Comparison of ENCODE assay signal across 22 cellular contexts in the genomic region with DNA sequence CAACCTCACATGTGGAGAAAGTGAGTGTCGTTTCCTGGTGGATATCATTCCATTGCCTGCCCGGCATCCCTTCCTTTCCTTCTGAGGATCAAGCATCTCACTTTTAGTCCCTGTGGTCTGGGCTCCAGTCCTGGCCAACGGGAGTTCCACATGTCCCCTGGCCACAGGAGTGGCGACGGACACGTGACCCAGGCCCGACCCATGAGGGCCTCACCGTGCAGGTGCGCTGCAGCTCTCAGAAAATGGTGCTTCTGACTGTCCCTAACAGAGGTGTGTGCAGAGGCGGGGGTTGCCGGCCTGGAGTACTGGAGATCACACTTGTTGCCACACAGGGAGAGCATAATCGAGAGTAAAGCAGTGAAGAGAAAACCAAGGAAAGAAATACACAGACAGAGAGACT.
"Had no signal": no experiment of that assay in that cellular context is flagged by ENCODE, and none has a peak within 500 bp of the region (broad histone marks: within the 10 kb centered on the region; RNA-seq: fewer than 3 reads in every experiment).

No MANE protein-coding gene starts in this region.

- DNase-seq: dermis blood vessel endothelial cell; dorsolateral prefrontal cortex; effector CD4-positive, alpha-beta T cell; effector memory CD4-positive, alpha-beta T cell; foreskin keratinocyte; heart right ventricle; hippocampal formation; left cardiac atrium; left ventricle myocardium superior; lower lobe of right lung; mesenchymal stem cell; mucosa of descending colon; naive B cell had no signal

- H3K4me3 Mint-ChIP-seq: mesothelial cell of epicardium, naive B cell had no signal

- ATAC-seq: foreskin keratinocyte, gastroesophageal sphincter, heart right ventricle, left cardiac atrium, left lung, left ventricle myocardium superior, lower lobe of right lung, mucosa of descending colon had no signal

- H3K27ac Mint-ChIP-seq: mesothelial cell of epicardium, naive B cell had no signal

- H3K27ac ChIP-seq: coronary artery, dorsolateral prefrontal cortex, esophagus muscularis mucosa, foreskin keratinocyte, gastroesophageal sphincter, heart right ventricle, left lung, lower lobe of right lung had no signal

- FAIRE-seq: endothelial cell of umbilical vein, frontal cortex, islet of Langerhans, keratinocyte had no signal

- H3K36me3 Mint-ChIP-seq: mesothelial cell of epicardium, naive B cell had no signal

- H3K36me3 ChIP-seq: esophagus muscularis mucosa, gastroesophageal sphincter, heart right ventricle, left lung, lower lobe of right lung had no signal

- H3K4me1 ChIP-seq: esophagus muscularis mucosa, foreskin keratinocyte, gastroesophageal sphincter, heart right ventricle, left lung, lower lobe of right lung had no signal

- H3K9me3 ChIP-seq: esophagus muscularis mucosa, gastroesophageal sphincter, lower lobe of right lung had no signal

- H3K4me1 Mint-ChIP-seq: mesothelial cell of epicardium had no signal

- H3K27me3 Mint-ChIP-seq: naive B cell had no signal

- H3K27me3 ChIP-seq: esophagus muscularis mucosa, foreskin keratinocyte, gastroesophageal sphincter, heart right ventricle, left lung had no signal

- H3K4me3 ChIP-seq: coronary artery, dorsolateral prefrontal cortex, esophagus muscularis mucosa, gastroesophageal sphincter, heart right ventricle, left lung, lower lobe of right lung, mucosa of descending colon had no signal
